ENCODE assay signal across 2 cellular contexts in the genomic region with DNA sequence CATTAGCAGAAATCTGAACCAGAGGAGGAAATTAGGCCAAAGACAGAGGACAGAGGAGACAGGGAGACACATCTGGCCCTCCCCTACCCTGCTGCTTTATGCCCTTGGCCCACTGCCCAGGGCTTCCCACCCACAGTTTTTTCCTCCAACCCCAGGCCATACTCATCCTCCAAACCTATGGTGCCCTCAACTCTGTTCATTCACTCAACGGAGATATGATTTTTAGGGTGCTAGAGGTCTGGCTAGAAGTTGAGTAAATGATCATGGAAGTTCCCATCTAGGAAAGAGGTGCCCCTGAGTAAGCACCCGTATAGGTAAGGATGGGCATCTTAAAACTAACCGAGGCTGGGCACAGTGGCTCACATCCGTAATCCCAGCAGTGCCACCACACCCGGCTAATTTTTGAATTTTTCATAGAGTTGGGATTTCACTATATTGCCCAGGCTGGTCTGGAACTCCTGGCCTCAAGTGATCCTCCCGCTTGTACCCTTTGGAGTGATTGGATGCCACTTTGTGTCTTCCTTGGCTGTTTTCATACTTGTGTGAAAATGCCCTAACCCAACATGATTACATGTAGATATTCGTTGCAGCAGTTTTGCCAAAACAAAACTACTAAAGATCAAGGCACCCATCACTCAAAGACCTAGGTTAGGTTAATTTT.
TF ChIP-seq lines count a peak whose summit lies in the region.

No MANE protein-coding gene starts in this region.

TF ChIP-seq in SK-N-SH treated with all-trans-retinoic acid at 6 μM for 48 hours, 23 proteins besides CTCF, POLR2A, EP300 and RAD21 (continued from another document):
- TF ChIP-seq CSDC2 (CRISPR knock-in tag; IDR thresholded peaks at IDR 0.05): 0 out of 2 replicates have a peak, but pooled peaks have one; percentile 32
- TF ChIP-seq, protein P1, sequence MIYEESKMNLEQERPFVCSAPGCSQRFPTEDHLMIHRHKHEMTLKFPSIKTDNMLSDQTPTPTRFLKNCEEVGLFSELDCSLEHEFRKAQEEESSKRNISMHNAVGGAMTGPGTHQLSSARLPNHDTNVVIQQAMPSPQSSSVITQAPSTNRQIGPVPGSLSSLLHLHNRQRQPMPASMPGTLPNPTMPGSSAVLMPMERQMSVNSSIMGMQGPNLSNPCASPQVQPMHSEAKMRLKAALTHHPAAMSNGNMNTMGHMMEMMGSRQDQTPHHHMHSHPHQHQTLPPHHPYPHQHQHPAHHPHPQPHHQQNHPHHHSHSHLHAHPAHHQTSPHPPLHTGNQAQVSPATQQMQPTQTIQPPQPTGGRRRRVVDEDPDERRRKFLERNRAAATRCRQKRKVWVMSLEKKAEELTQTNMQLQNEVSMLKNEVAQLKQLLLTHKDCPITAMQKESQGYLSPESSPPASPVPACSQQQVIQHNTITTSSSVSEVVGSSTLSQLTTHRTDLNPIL (CRISPR knock-in tag; IDR thresholded peaks at IDR 0.05; ENCODE audit: low read depth): peak; percentile 39; the same call in 1 of the 2 replicates
TF ChIP-seq in SK-N-SH treated with all-trans-retinoic acid at 6 μM for 48 hours: peak in this region for 5.

TF ChIP-seq in SK-N-SH, 30 proteins besides CTCF, POLR2A, EP300 and RAD21 (continued from another document):
- TF ChIP-seq, protein P2, sequence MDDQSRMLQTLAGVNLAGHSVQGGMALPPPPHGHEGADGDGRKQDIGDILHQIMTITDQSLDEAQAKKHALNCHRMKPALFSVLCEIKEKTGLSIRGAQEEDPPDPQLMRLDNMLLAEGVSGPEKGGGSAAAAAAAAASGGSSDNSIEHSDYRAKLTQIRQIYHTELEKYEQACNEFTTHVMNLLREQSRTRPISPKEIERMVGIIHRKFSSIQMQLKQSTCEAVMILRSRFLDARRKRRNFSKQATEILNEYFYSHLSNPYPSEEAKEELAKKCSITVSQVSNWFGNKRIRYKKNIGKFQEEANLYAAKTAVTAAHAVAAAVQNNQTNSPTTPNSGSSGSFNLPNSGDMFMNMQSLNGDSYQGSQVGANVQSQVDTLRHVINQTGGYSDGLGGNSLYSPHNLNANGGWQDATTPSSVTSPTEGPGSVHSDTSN (IDR thresholded peaks at IDR 0.05): no peak
- TF ChIP-seq RCOR1 (IDR thresholded peaks at IDR 0.05; ENCODE audit: low read length): no peak
- no peak for TF ChIP-seq YY1 (IDR thresholded peaks at IDR 0.05; ENCODE audit: low read depth)
- no peak for TF ChIP-seq CHD2 (IDR thresholded peaks at IDR 0.05; ENCODE audit: low read length, partially characterized antibody)
TF ChIP-seq in SK-N-SH: peak in this region for 0.
